In the genomic region with DNA sequence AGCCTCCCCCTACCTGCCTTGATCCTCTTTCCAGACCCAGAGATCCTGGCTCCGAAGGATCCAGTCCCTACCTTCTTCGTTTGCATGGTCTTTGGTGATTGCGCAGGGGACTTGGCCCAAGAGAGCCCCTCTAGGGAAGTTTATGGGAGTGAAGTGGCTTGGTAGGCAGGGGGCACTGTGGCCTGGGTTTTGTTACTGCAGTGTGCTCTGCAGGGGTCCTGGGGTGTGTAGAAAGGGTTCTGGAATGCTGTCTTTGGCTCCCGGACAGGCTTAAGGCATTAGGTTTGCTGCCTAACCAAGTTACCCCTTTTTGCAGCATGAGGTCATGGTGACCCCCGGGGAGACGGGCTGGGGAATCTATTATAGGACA, we compare ENCODE assay signal across 9 cellular contexts. TPM values are rescaled to one million over a fixed set of nuclear protein-coding genes. Genes with fewer than 3 reads are reported as not detected.
DNase-seq lines count a peak whose midpoint lies in the region; ATAC-seq, FAIRE-seq and TF ChIP-seq lines count a peak whose summit lies in the region.
"Had no signal": no experiment of that assay in that cellular context is flagged by ENCODE, and none has a peak within 500 bp of the region (broad histone marks: within the 10 kb centered on the region; RNA-seq: fewer than 3 reads in every experiment).

No MANE protein-coding gene starts in this region.

- peak overlapping the region; percentile 55 to 94 (median 81) for H3K4me3 ChIP-seq in BLaER1 treated with 17β-estradiol and CSF1 and Interleukin-3, amounts not matched to agents 10 nM and 100 nM
- peak overlapping the region; percentile 45 for H3K4me3 ChIP-seq in Jurkat, Clone E6-1 (ENCODE audit: low read length)
- H3K4me3 ChIP-seq in neural cell (ENCODE audit: low read length) (peak overlapping the region; percentile 96), kidney (ENCODE audit: low read length in 2 of 2) (no peak overlapping the region)

- H3K4me3 Mint-ChIP-seq in dendritic cell treated with granulocyte-macrophage colony-stimulating factor and Interleukin-4, amounts not matched to agents 40 ng/mL and 50 ng/mL, for 4 days = peak overlapping the region; percentile 18

- peak overlapping the region; percentile 98 to 100 (median 100) for H3K4me2 ChIP-seq in BLaER1 treated with 17β-estradiol and CSF1 and Interleukin-3, amounts not matched to agents 10 nM and 100 nM
- peak overlapping the region; percentile 65 for H3K4me2 ChIP-seq in neural cell (ENCODE audit: low read length)

- H3K79me2 ChIP-seq in neural cell (replicated peaks; ENCODE audit: insufficient read depth, low read length) = peaks cover 19% of the 10 kb centered on the region

- no peaks in the 10 kb centered on the region for H3K27me3 ChIP-seq in BLaER1 treated with 17β-estradiol and CSF1 and Interleukin-3, amounts not matched to agents 10 nM and 100 nM
- H3K27me3 ChIP-seq in neural cell (ENCODE audit: insufficient read depth, low read depth, low read length) = no peaks in the 10 kb centered on the region

- H3K9me3 ChIP-seq in BLaER1 treated with 17β-estradiol and CSF1 and Interleukin-3, amounts not matched to agents 10 nM and 100 nM (replicated peaks in 1 of 11) = no peaks in the 10 kb centered on the region
- H3K9me3 ChIP-seq in neural cell (ENCODE audit: low read length) = no peaks in the 10 kb centered on the region
- no peaks in the 10 kb centered on the region for H3K9me3 ChIP-seq in kidney (ENCODE audit: control insufficient read depth in 1 of 2, low read length in 2 of 2)

- H3K9ac ChIP-seq in BLaER1 treated with 17β-estradiol and CSF1 and Interleukin-3, amounts not matched to agents 10 nM and 100 nM = peak overlapping the region in 10 of 11 experiments; percentile 65 to 99 (median 94); a peak in 21 of 22 replicates
- H3K9ac ChIP-seq in neural cell (ENCODE audit: low read length) (peak overlapping the region; percentile 82), kidney (ENCODE audit: low read length in 2 of 2) (no peak overlapping the region)

- H2AFZ ChIP-seq in neural cell (ENCODE audit: low read depth, low read length) = no peak overlapping the region

- no peaks in the 10 kb centered on the region for H3F3A ChIP-seq in neural cell (ENCODE audit: insufficient read depth, low read length, poor library complexity, severe bottlenecking)

- no peaks in the 10 kb centered on the region for H3K9me3 Mint-ChIP-seq in dendritic cell treated with granulocyte-macrophage colony-stimulating factor and Interleukin-4, amounts not matched to agents 40 ng/mL and 50 ng/mL, for 4 days

- TF ChIP-seq CTCF in neural cell (IDR thresholded peaks at IDR 0.05; ENCODE audit: poor library complexity, severe bottlenecking) (peak; percentile 55), kidney (IDR thresholded peaks at IDR 0.05; ENCODE audit: borderline replicate concordance, extremely low read depth, insufficient read depth) (no peak)

- H3K27ac Mint-ChIP-seq in dendritic cell treated with granulocyte-macrophage colony-stimulating factor and Interleukin-4, amounts not matched to agents 40 ng/mL and 50 ng/mL, for 4 days = no peak overlapping the region

- H3K36me3 Mint-ChIP-seq in dendritic cell treated with granulocyte-macrophage colony-stimulating factor and Interleukin-4, amounts not matched to agents 40 ng/mL and 50 ng/mL, for 4 days (ENCODE audit: low read depth) = no peaks in the 10 kb centered on the region

- no peak for DNase-seq in Jurkat, Clone E6-1 (ENCODE audit: low read depth, low spot score)
- no peak for DNase-seq in NCI-H2107 treated with DMSO at 0.1 percent for 48 hours (lab: John Stamatoyannopoulos, UW; ENCODE audit: unreplicated experiment)
- no peak for DNase-seq in kidney

- H3K27ac ChIP-seq in BLaER1 treated with 17β-estradiol and CSF1 and Interleukin-3, amounts not matched to agents 10 nM and 100 nM = peak overlapping the region in 9 of 11 experiments; percentile 85 to 98 (median 94); a peak in 17 of 22 replicates
- peak overlapping the region; percentile 94 for H3K27ac ChIP-seq in neural cell (ENCODE audit: low read length)
- H3K27ac ChIP-seq in kidney (ENCODE audit: low read depth in 2 of 2, low read length in 2 of 2) = no peak overlapping the region

- no peaks in the 10 kb centered on the region for H3K9me2 ChIP-seq in neural cell (ENCODE audit: insufficient read depth, low read length)

- H4K20me1 ChIP-seq in BLaER1 treated with 17β-estradiol and CSF1 and Interleukin-3, amounts not matched to agents 10 nM and 100 nM = peaks cover 0 to 40% (median 24%) of the 10 kb centered on the region in 11 experiments; a peak in 17 of 22 replicates
- no peaks in the 10 kb centered on the region for H4K20me1 ChIP-seq in neural cell (ENCODE audit: insufficient read depth)

- peaks cover 49% of the 10 kb centered on the region for H3K27me3 Mint-ChIP-seq in dendritic cell treated with granulocyte-macrophage colony-stimulating factor and Interleukin-4, amounts not matched to agents 40 ng/mL and 50 ng/mL, for 4 days

- H3K4me1 ChIP-seq in BLaER1 treated with 17β-estradiol and CSF1 and Interleukin-3, amounts not matched to agents 10 nM and 100 nM = peaks cover 64 to 84% (median 69%) of the 10 kb centered on the region in 10 experiments
- H3K4me1 ChIP-seq in kidney (ENCODE audit: control insufficient read depth in 1 of 2, insufficient read depth in 1 of 2, low read depth in 1 of 2, low read length in 2 of 2) = peaks cover 5 to 24% of the 10 kb centered on the region in 2 donors

- peaks cover 20 to 49% (median 43%) of the 10 kb centered on the region in 11 experiments for H3K36me3 ChIP-seq in BLaER1 treated with 17β-estradiol and CSF1 and Interleukin-3, amounts not matched to agents 10 nM and 100 nM
- H3K36me3 ChIP-seq in neural cell (ENCODE audit: insufficient read depth, low read length) = peaks cover 5% of the 10 kb centered on the region
- no peaks in the 10 kb centered on the region for H3K36me3 ChIP-seq in kidney (ENCODE audit: control insufficient read depth in 1 of 2, insufficient read depth in 2 of 2, low read length in 2 of 2)

- ATAC-seq in HG03457 (IDR thresholded peaks at IDR 0.05; ENCODE audit: unreplicated experiment) (no peak), GM21526 (IDR thresholded peaks at IDR 0.05; ENCODE audit: low FRiP score, unreplicated experiment) (no peak)

- no peak for TF ChIP-seq EP300 in neural cell (conservative IDR thresholded peaks at IDR 0.05; ENCODE audit: poor library complexity, severe bottlenecking)

- H3K4me1 Mint-ChIP-seq in dendritic cell treated with granulocyte-macrophage colony-stimulating factor and Interleukin-4, amounts not matched to agents 40 ng/mL and 50 ng/mL, for 4 days (ENCODE audit: low read depth) = peaks cover 77% of the 10 kb centered on the region

- FAIRE-seq in kidney (lab: Jason Lieb, UNC) = no peak

- intact Hi-C loops in dendritic cell treated with granulocyte-macrophage colony-stimulating factor and Interleukin-4, amounts not matched to agents 40 ng/mL and 50 ng/mL, for 4 days (cut with micrococcal nuclease) = no loop called here
- intact Hi-C loops in kidney (cut with DNase I) = no loop called here

- TF ChIP-seq RAD21 in neural cell (conservative IDR thresholded peaks at IDR 0.05) = no peak

TF ChIP-seq in neural cell, 6 proteins besides CTCF, POLR2A, EP300 and RAD21:
- TF ChIP-seq SMC3 (conservative IDR thresholded peaks at IDR 0.05; ENCODE audit: poor library complexity) = no peak

RNA-seq across cellular contexts. Expression of gene ATP8B2, which starts 3.8 kb away (rescaled TPM):
- 15.7 TPM for polyA plus RNA-seq in Jurkat, Clone E6-1 (2012; ENCODE audit: insufficient read depth, insufficient read length)
- polyA plus RNA-seq in neural cell (71.3 and 86.9 TPM in 2 replicates), kidney (ENCODE audit: insufficient read depth, low read depth, low replicate concordance) (6.2 TPM)
- polyA minus RNA-seq in neural cell = 63.2 and 76.4 TPM in 2 replicates
- total RNA-seq in kidney = 40.9 TPM

RNA-seq across cellular contexts. Expression of gene AQP10, which starts 8.2 kb away (rescaled TPM):
- not detected for polyA plus RNA-seq in Jurkat, Clone E6-1 (2012; ENCODE audit: insufficient read depth, insufficient read length)
- not detected in 2 replicates for polyA plus RNA-seq in neural cell
- polyA minus RNA-seq in neural cell = 0.49 TPM in 1 of 2 replicates, not detected in the other
- total RNA-seq in kidney = not detected
- not detected for polyA plus RNA-seq in kidney (ENCODE audit: insufficient read depth, low read depth, low replicate concordance)
- total RNA-seq: renal cortical epithelial cell had no signal

RNA-seq across cellular contexts. Expression of gene HAX1, which starts 56.7 kb away (rescaled TPM):
- 244 TPM for polyA plus RNA-seq in Jurkat, Clone E6-1 (2012; ENCODE audit: insufficient read depth, insufficient read length)
- 126 and 155 TPM in 2 replicates for polyA plus RNA-seq in neural cell
- polyA minus RNA-seq in neural cell = 67.2 and 71.2 TPM in 2 replicates
- 74.8 TPM for total RNA-seq in kidney
- 153 TPM for polyA plus RNA-seq in kidney (ENCODE audit: insufficient read depth, low read depth, low replicate concordance)

Comparison
In these comparisons a context has a peak if more than half of its experiments do, and no peak if none do; other contexts are left out.
1. H3K27ac ChIP-seq: peak in BLaER1 treated with 17β-estradiol and CSF1 and Interleukin-3, amounts not matched to agents 10 nM and 100 nM (9 of 11) and neural cell (single experiment); none in kidney (0 of 2).
2. H3K4me3 ChIP-seq: peak in BLaER1 treated with 17β-estradiol and CSF1 and Interleukin-3, amounts not matched to agents 10 nM and 100 nM (10 of 10), Jurkat, Clone E6-1 (single experiment) and neural cell (single experiment); none in kidney (0 of 2).
3. H3K9ac ChIP-seq: peak in BLaER1 treated with 17β-estradiol and CSF1 and Interleukin-3, amounts not matched to agents 10 nM and 100 nM (10 of 11) and neural cell (single experiment); none in kidney (0 of 2).